17 cellular contexts compared by ENCODE assay signal in the genomic region with DNA sequence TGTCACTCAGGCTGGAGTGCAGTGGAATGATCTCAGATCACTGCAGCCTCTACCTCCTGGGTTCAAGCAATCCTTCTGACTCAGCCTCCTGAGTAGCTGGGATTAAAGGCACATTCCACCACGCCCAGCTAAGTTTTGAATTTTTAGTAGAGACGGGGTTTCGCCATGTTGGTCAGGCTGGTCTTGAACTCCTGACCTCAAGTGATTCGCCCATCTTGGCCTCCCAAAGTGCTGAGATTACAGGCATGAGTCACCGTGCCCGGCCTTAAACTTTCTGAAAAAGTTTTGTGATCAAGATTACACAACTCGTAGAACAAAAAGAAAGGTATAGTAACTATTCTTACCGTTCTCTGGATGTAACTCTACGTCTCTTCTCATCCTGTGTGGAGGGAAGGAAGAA. TPM values are rescaled to one million over a fixed set of nuclear protein-coding genes. Genes with fewer than 3 reads are reported as not detected.
DNase-seq lines count a peak whose midpoint lies in the region; ATAC-seq and TF ChIP-seq lines count a peak whose summit lies in the region.
"Had no signal": no experiment of that assay in that cellular context is flagged by ENCODE, and none has a peak within 500 bp of the region (broad histone marks: within the 10 kb centered on the region; RNA-seq: fewer than 3 reads in every experiment).

No MANE protein-coding gene starts in this region.

- DNase-seq in stimulated activated naive CD8-positive, alpha-beta T cell treated with anti-CD3 and anti-CD28 coated beads, Interleukin-15, amount 100 ng/mL, for 72 hours: no peak
- DNase-seq in SJSA1 (ENCODE audit: low read depth in 1 of 2, low spot score in 2 of 2): peak; percentile 21 to 57
- peak; percentile 29 for DNase-seq in epithelial cell of esophagus (ENCODE audit: low read depth)
- DNase-seq in NCI-H524 (lab: John Stamatoyannopoulos, UW): no peak
- no peak for DNase-seq in stimulated activated CD4-positive, alpha-beta T cell treated with anti-CD3 and anti-CD28 coated beads, Interleukin-2, amount 100 ng/mL, for 48 hours
- DNase-seq in GM19238 (ENCODE audit: insufficient read length, low spot score): no peak
- DNase-seq: AML-193; caudate nucleus; DMS153; Karpas-422; NCI-H2029; NCI-H774; stimulated activated CD4-positive, alpha-beta T cell treated with anti-CD3 and anti-CD28 coated beads, Interleukin-15, amount 100 ng/mL, for 24 hours had no signal

- H3K9me3 Mint-ChIP-seq in stimulated activated naive CD8-positive, alpha-beta T cell treated with anti-CD3 and anti-CD28 coated beads, Interleukin-15, Interleukin-2, amounts not matched to agents 100 ng/mL and 50 ng/mL, for 24 hours: no peaks in the 10 kb centered on the region
- no peaks in the 10 kb centered on the region for H3K9me3 Mint-ChIP-seq in stimulated activated naive CD8-positive, alpha-beta T cell treated with anti-CD3 and anti-CD28 coated beads, Interleukin-15, amount 100 ng/mL, for 72 hours

- ATAC-seq in stimulated activated naive CD8-positive, alpha-beta T cell treated with anti-CD3 and anti-CD28 coated beads, Interleukin-15, amount 100 ng/mL, for 72 hours: no peak
- no peak for ATAC-seq in HG03354 (IDR thresholded peaks at IDR 0.05; ENCODE audit: poor library complexity, severe bottlenecking, unreplicated experiment)
- ATAC-seq: left lobe of liver had no signal

- H3K36me3 ChIP-seq in SJSA1: peaks cover 94% of the 10 kb centered on the region

- H3K27me3 ChIP-seq in SJSA1 (replicated peaks): no peaks in the 10 kb centered on the region
- H3K27me3 ChIP-seq: suprapubic skin had no signal

- peaks cover 9% of the 10 kb centered on the region for H3K4me1 ChIP-seq in SJSA1 (replicated peaks)
- H3K4me1 ChIP-seq: suprapubic skin had no signal

- H3K27me3 Mint-ChIP-seq in stimulated activated naive CD8-positive, alpha-beta T cell treated with anti-CD3 and anti-CD28 coated beads, Interleukin-15, Interleukin-2, amounts not matched to agents 100 ng/mL and 50 ng/mL, for 24 hours: no peaks in the 10 kb centered on the region
- H3K27me3 Mint-ChIP-seq in stimulated activated naive CD8-positive, alpha-beta T cell treated with anti-CD3 and anti-CD28 coated beads, Interleukin-15, amount 100 ng/mL, for 72 hours: no peaks in the 10 kb centered on the region

- H3K4me3 ChIP-seq in SJSA1 (no peak overlapping the region), epithelial cell of esophagus (ENCODE audit: low read length) (no peak overlapping the region)
- H3K4me3 ChIP-seq: suprapubic skin had no signal

- peak overlapping the region; percentile 0 for H3K27ac Mint-ChIP-seq in stimulated activated naive CD8-positive, alpha-beta T cell treated with anti-CD3 and anti-CD28 coated beads, Interleukin-15, Interleukin-2, amounts not matched to agents 100 ng/mL and 50 ng/mL, for 24 hours
- H3K27ac Mint-ChIP-seq in stimulated activated naive CD8-positive, alpha-beta T cell treated with anti-CD3 and anti-CD28 coated beads, Interleukin-15, amount 100 ng/mL, for 72 hours: no peak overlapping the region

- no peak overlapping the region for H3K4me3 Mint-ChIP-seq in stimulated activated naive CD8-positive, alpha-beta T cell treated with anti-CD3 and anti-CD28 coated beads, Interleukin-15, Interleukin-2, amounts not matched to agents 100 ng/mL and 50 ng/mL, for 24 hours
- no peak overlapping the region for H3K4me3 Mint-ChIP-seq in stimulated activated naive CD8-positive, alpha-beta T cell treated with anti-CD3 and anti-CD28 coated beads, Interleukin-15, amount 100 ng/mL, for 72 hours

- H3K4me1 Mint-ChIP-seq in stimulated activated naive CD8-positive, alpha-beta T cell treated with anti-CD3 and anti-CD28 coated beads, Interleukin-15, Interleukin-2, amounts not matched to agents 100 ng/mL and 50 ng/mL, for 24 hours (ENCODE audit: low read depth): no peaks in the 10 kb centered on the region
- H3K4me1 Mint-ChIP-seq in stimulated activated naive CD8-positive, alpha-beta T cell treated with anti-CD3 and anti-CD28 coated beads, Interleukin-15, amount 100 ng/mL, for 72 hours: peaks cover 6% of the 10 kb centered on the region

- H3K36me3 Mint-ChIP-seq in stimulated activated naive CD8-positive, alpha-beta T cell treated with anti-CD3 and anti-CD28 coated beads, Interleukin-15, Interleukin-2, amounts not matched to agents 100 ng/mL and 50 ng/mL, for 24 hours (ENCODE audit: low read depth): peaks cover 80% of the 10 kb centered on the region

- peak overlapping the region; percentile 26 for H3K27ac ChIP-seq in SJSA1
- H3K27ac ChIP-seq: suprapubic skin had no signal

- no peak for TF ChIP-seq CTCF in epithelial cell of esophagus (IDR thresholded peaks at IDR 0.05; ENCODE audit: insufficient read depth, low read depth, low read length, missing control alignments)

- no peaks in the 10 kb centered on the region for H3K9me3 ChIP-seq in SJSA1 (replicated peaks)
- H3K9me3 ChIP-seq: suprapubic skin had no signal

RNA-seq across cellular contexts. Expression of a gene that starts 21.2 kb away (rescaled TPM):
- 120 and 170 TPM in 2 replicates for total RNA-seq in SJSA1 (2014; rRNA removed; shearing (Covaris generic))

RNA-seq across cellular contexts. Expression of a gene that starts 53.8 kb away (rescaled TPM):
- total RNA-seq in SJSA1 (2014; rRNA removed; shearing (Covaris generic)): 295 and 346 TPM in 2 replicates

RNA-seq across cellular contexts. Expression of a gene that starts 57.6 kb away (rescaled TPM):
- 4.9 and 7.0 TPM in 2 replicates for total RNA-seq in SJSA1 (2014; rRNA removed; shearing (Covaris generic))

Comparison
In these comparisons a context has a peak if more than half of its experiments do, and no peak if none do; other contexts are left out.
1. DNase-seq: peak in SJSA1 (2 of 2) and epithelial cell of esophagus (single experiment); none in stimulated activated naive CD8-positive, alpha-beta T cell treated with anti-CD3 and anti-CD28 coated beads, Interleukin-15, amount 100 ng/mL, for 72 hours (0 of 2), NCI-H524 (0 of 2), stimulated activated CD4-positive, alpha-beta T cell treated with anti-CD3 and anti-CD28 coated beads, Interleukin-2, amount 100 ng/mL, for 48 hours (0 of 2) and GM19238 (single experiment).